Comparison of ENCODE assay signal across 3 cellular contexts in genomic region chr20:58401123-58401639, GRCh38.
TF ChIP-seq lines count a peak whose summit lies in the region.

No MANE protein-coding gene starts in this region.

TF ChIP-seq in HepG2, 621 proteins besides CTCF, POLR2A, EP300 and RAD21:
- no peak for TF ChIP-seq DR1 (CRISPR knock-in tag; IDR thresholded peaks at IDR 0.05)
- 0 out of 2 replicates have a peak, but pooled peaks have one; percentile 22 for TF ChIP-seq ZNF788 (CRISPR knock-in tag; IDR thresholded peaks at IDR 0.05; ENCODE audit: borderline replicate concordance)
TF ChIP-seq in HepG2: peak in this region for 1.

TF ChIP-seq in IMR-90, 13 proteins besides CTCF, POLR2A, EP300 and RAD21:
- TF ChIP-seq RCOR1 (IDR thresholded peaks at IDR 0.05; ENCODE audit: insufficient replicate concordance, low read length) (no peak), CHD1 (IDR thresholded peaks at IDR 0.05; ENCODE audit: low read depth, low read length) (no peak), CEBPB (IDR thresholded peaks at IDR 0.05; ENCODE audit: low read depth, low read length) (0 out of 2 replicates have a peak, but pooled peaks have one; percentile 14)

TF ChIP-seq in K562, 482 proteins besides CTCF, POLR2A, EP300 and RAD21:
- TF ChIP-seq, protein P1, sequence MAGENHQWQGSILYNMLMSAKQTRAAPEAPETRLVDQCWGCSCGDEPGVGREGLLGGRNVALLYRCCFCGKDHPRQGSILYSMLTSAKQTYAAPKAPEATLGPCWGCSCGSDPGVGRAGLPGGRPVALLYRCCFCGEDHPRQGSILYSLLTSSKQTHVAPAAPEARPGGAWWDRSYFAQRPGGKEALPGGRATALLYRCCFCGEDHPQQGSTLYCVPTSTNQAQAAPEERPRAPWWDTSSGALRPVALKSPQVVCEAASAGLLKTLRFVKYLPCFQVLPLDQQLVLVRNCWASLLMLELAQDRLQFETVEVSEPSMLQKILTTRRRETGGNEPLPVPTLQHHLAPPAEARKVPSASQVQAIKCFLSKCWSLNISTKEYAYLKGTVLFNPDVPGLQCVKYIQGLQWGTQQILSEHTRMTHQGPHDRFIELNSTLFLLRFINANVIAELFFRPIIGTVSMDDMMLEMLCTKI (IDR thresholded peaks at IDR 0.05; ENCODE audit: partially characterized antibody), result no peak
- peak; percentile 36; the same call in 1 of the 2 replicates for TF ChIP-seq C11orf30 (IDR thresholded peaks at IDR 0.05; ENCODE audit: low read depth)
- 0 out of 4 replicates have a peak, but pooled peaks of 1 of the 2 experiments have one; percentile 15 for TF ChIP-seq HDAC1 (IDR thresholded peaks at IDR 0.05)
- peak; percentile 43 for TF ChIP-seq ZNF316 (IDR thresholded peaks at IDR 0.05)
- TF ChIP-seq FOXK2 (conservative IDR thresholded peaks at IDR 0.05 in 1 of 2, IDR thresholded peaks at IDR 0.05 in 1 of 2; ENCODE audit: low read depth in 2 of 2), result 0 out of 4 replicates have a peak, but pooled peaks of 1 of the 2 experiments have one; percentile 30
- TF ChIP-seq CEBPG (CRISPR knock-in tag; IDR thresholded peaks at IDR 0.05), result no peak
- TF ChIP-seq CEBPG (tag; conservative IDR thresholded peaks at IDR 0.05 in 1 of 2, IDR thresholded peaks at IDR 0.05 in 1 of 2), result peak in 1 of 2 experiments; percentile 32; a peak in 1 of 4 replicates
- TF ChIP-seq ZNF707 (CRISPR knock-in tag; conservative IDR thresholded peaks at IDR 0.05), result no peak
- no peak for TF ChIP-seq SMAD4 (CRISPR knock-in tag; conservative IDR thresholded peaks at IDR 0.05)
TF ChIP-seq in K562: peak in this region for 5.
